In the genomic region with DNA sequence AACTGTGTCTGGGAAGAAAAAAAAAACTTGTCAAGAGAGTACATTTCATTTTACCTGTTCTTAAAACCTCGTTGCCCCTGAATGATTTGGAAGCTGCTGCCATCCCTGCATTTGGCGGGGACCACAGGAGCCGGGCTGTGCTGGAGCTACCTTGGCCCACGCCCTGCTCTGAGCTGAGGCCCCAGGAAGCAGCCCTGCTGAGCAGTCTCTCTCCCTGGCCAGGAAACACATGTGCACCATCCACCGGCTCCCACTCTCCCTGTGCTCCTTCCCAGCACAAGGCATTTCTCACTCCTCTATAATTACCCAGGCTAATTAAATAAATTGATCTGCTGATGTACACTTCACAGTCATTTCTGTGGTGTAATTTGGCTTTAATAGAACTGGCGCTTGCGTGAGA, we compare ENCODE assay signal across 19 cellular contexts.
DNase-seq lines count a peak whose midpoint lies in the region; ATAC-seq and TF ChIP-seq lines count a peak whose summit lies in the region.
"Had no signal": no experiment of that assay in that cellular context is flagged by ENCODE, and none has a peak within 500 bp of the region (broad histone marks: within the 10 kb centered on the region; RNA-seq: fewer than 3 reads in every experiment).

No MANE protein-coding gene starts in this region.

- no peaks in the 10 kb centered on the region for H3K4me1 ChIP-seq in A673 (ENCODE audit: insufficient read depth, low read length, poor library complexity, severe bottlenecking)
- no peaks in the 10 kb centered on the region for H3K4me1 ChIP-seq in endodermal cell (ENCODE audit: control insufficient read depth, insufficient read depth, low read length)
- H3K4me1 ChIP-seq: BLaER1 had no signal

- DNase-seq in A673 (ENCODE audit: low spot score), result peak; percentile 6
- DNase-seq in H7, result peak; percentile 47
- peak; percentile 61 for DNase-seq in NCI-H82 treated with DMSO at 0.1 percent for 48 hours (lab: John Stamatoyannopoulos, UW; ENCODE audit: unreplicated experiment)
- DNase-seq in endodermal cell, result peak; percentile 71
- no peak for DNase-seq in lower leg skin (ENCODE audit: low spot score in 2 of 2)
- DNase-seq in activated CD4-positive, alpha-beta memory T cell treated with anti-CD3 and anti-CD28 coated beads for 36 hours, result no peak
- DNase-seq: CD4-positive, alpha-beta memory T cell; DMS153; EL; KBM-7; NCI-H1105; NCI-H1930; NCI-H526; PC-3; RPMI8226 had no signal

- no peak overlapping the region for H3K9ac ChIP-seq in endodermal cell (ENCODE audit: extremely low read depth, low read length, poor library complexity, severe bottlenecking)
- H3K9ac ChIP-seq: BLaER1 had no signal

- no peak for TF ChIP-seq POLR2A in lower leg skin (IDR thresholded peaks at IDR 0.05)

- H3K27ac ChIP-seq in A673 (ENCODE audit: low read depth, low read length, poor library complexity, severe bottlenecking), result no peak overlapping the region
- H3K27ac ChIP-seq in endodermal cell (ENCODE audit: low read depth, low read length), result no peak overlapping the region
- H3K27ac ChIP-seq: BLaER1 had no signal

- no peak overlapping the region for H3K4me3 Mint-ChIP-seq in endodermal cell
- H3K4me3 Mint-ChIP-seq in activated CD4-positive, alpha-beta memory T cell treated with anti-CD3 and anti-CD28 coated beads for 36 hours, result no peak overlapping the region
- H3K4me3 Mint-ChIP-seq: CD4-positive, alpha-beta memory T cell; T-helper 1 cell treated with Interleukin-12 subunit alpha and Interleukin-12 subunit beta and Interleukin-4 antibody, amounts not matched to agents 30 μg/mL and 1 μg/mL, for 36 hours had no signal

- H3K27me3 ChIP-seq in A673 (replicated peaks; ENCODE audit: insufficient read depth, low read depth, low read length, poor library complexity) (peaks cover 16% of the 10 kb centered on the region), H7 (ENCODE audit: control insufficient read depth, insufficient read depth, low read length) (no peaks in the 10 kb centered on the region), endodermal cell (ENCODE audit: control insufficient read depth, insufficient read depth, low read length, poor library complexity, severe bottlenecking) (no peaks in the 10 kb centered on the region)
- H3K27me3 ChIP-seq: BLaER1 had no signal

- ATAC-seq in GM21786 (IDR thresholded peaks at IDR 0.05; ENCODE audit: unreplicated experiment) (no peak), HG02571 (IDR thresholded peaks at IDR 0.05; ENCODE audit: unreplicated experiment) (no peak)
- ATAC-seq: PC-3 had no signal

- no peaks in the 10 kb centered on the region for H3K9me3 Mint-ChIP-seq in endodermal cell
- H3K9me3 Mint-ChIP-seq in activated CD4-positive, alpha-beta memory T cell treated with anti-CD3 and anti-CD28 coated beads for 36 hours, result no peaks in the 10 kb centered on the region

- TF ChIP-seq CTCF in A673 (conservative IDR thresholded peaks at IDR 0.05; ENCODE audit: low read depth, low read length), result no peak
- TF ChIP-seq CTCF in endodermal cell (conservative IDR thresholded peaks at IDR 0.05), result no peak
- no peak for TF ChIP-seq CTCF in lower leg skin (IDR thresholded peaks at IDR 0.05)

- BruUV-seq in A673 (replicated peaks; lab: Mats Ljungman, UMichigan), result no TSS peak

- H3K27me3 Mint-ChIP-seq in endodermal cell (ENCODE audit: insufficient read depth), result no peaks in the 10 kb centered on the region
- H3K27me3 Mint-ChIP-seq in activated CD4-positive, alpha-beta memory T cell treated with anti-CD3 and anti-CD28 coated beads for 36 hours, result peaks cover 2% of the 10 kb centered on the region

- POLR2A ChIA-PET in A673 (lab: Charles Lee; ENCODE audit: low non-redundant PET), result no interaction called here
- POLR2A ChIA-PET in activated CD4-positive, alpha-beta memory T cell treated with anti-CD3 and anti-CD28 coated beads for 36 hours (lab: Charles Lee), result no interaction called here

- no peak overlapping the region for H3K27ac Mint-ChIP-seq in endodermal cell
- H3K27ac Mint-ChIP-seq in activated CD4-positive, alpha-beta memory T cell treated with anti-CD3 and anti-CD28 coated beads for 36 hours, result no peak overlapping the region
- H3K27ac Mint-ChIP-seq: CD4-positive, alpha-beta memory T cell; T-helper 1 cell treated with Interleukin-12 subunit alpha and Interleukin-12 subunit beta and Interleukin-4 antibody, amounts not matched to agents 30 μg/mL and 1 μg/mL, for 36 hours had no signal

- no peaks in the 10 kb centered on the region for H3K36me3 Mint-ChIP-seq in endodermal cell (ENCODE audit: low read depth)
- no peaks in the 10 kb centered on the region for H3K36me3 Mint-ChIP-seq in activated CD4-positive, alpha-beta memory T cell treated with anti-CD3 and anti-CD28 coated beads for 36 hours
- H3K36me3 Mint-ChIP-seq: CD4-positive, alpha-beta memory T cell had no signal

- intact Hi-C loops in A673 (cut with micrococcal nuclease; ENCODE audit: unreplicated experiment), result no loop called here
- intact Hi-C loops in lower leg skin (cut with DNase I; ENCODE audit: low total_unique reads), result no loop called here
- intact Hi-C loops in activated CD4-positive, alpha-beta memory T cell treated with anti-CD3 and anti-CD28 coated beads for 36 hours (cut with micrococcal nuclease), result no loop called here

- H3K9me3 ChIP-seq in A673 (ENCODE audit: low read depth, low read length, poor library complexity, severe bottlenecking), result no peaks in the 10 kb centered on the region
- H3K9me3 ChIP-seq in endodermal cell (ENCODE audit: control insufficient read depth, low read length), result no peaks in the 10 kb centered on the region
- H3K9me3 ChIP-seq: BLaER1 had no signal

- H3K4me3 ChIP-seq in A673 (ENCODE audit: low read depth, low read length, poor library complexity, severe bottlenecking), result no peak overlapping the region
- no peak overlapping the region for H3K4me3 ChIP-seq in H7 (ENCODE audit: insufficient read depth, low read depth, low read length)
- H3K4me3 ChIP-seq in endodermal cell (ENCODE audit: low read length), result no peak overlapping the region
- no peak overlapping the region for H3K4me3 ChIP-seq in lower leg skin (ENCODE audit: low read depth, poor library complexity, severe bottlenecking)
- H3K4me3 ChIP-seq: BLaER1 had no signal

- H3K4me1 Mint-ChIP-seq in endodermal cell, result peaks cover 9% of the 10 kb centered on the region
- no peaks in the 10 kb centered on the region for H3K4me1 Mint-ChIP-seq in activated CD4-positive, alpha-beta memory T cell treated with anti-CD3 and anti-CD28 coated beads for 36 hours (ENCODE audit: low read depth)
- H3K4me1 Mint-ChIP-seq: CD4-positive, alpha-beta memory T cell had no signal

- no peaks in the 10 kb centered on the region for H3K36me3 ChIP-seq in A673 (ENCODE audit: insufficient read depth, low read length, poor library complexity, severe bottlenecking)
- H3K36me3 ChIP-seq in H7 (replicated peaks; ENCODE audit: control insufficient read depth, insufficient read depth, low read length), result no peaks in the 10 kb centered on the region
- H3K36me3 ChIP-seq in endodermal cell (ENCODE audit: control insufficient read depth, insufficient read depth, low read length), result no peaks in the 10 kb centered on the region
- H3K36me3 ChIP-seq: BLaER1 had no signal

- CTCF ChIA-PET in A673 (lab: Charles Lee), result no interaction called here
- CTCF ChIA-PET in activated CD4-positive, alpha-beta memory T cell treated with anti-CD3 and anti-CD28 coated beads for 36 hours (lab: Charles Lee), result interaction anchor here (0.6 kb wide), 1 partner anchor 142 kb away, joined by 3 read pairs; no protein-coding TSS in a partner anchor

- 80 to 93% methylated on average over 3 to 7 of the region's 7 CpGs for WGBS in endodermal cell (ENCODE audit: insufficient coverage in 1 of 2, insufficient read length in 1 of 2), 2 experiments
- WGBS in lower leg skin, 2 donors, result 51 to 53% methylated on average over 7 of the region's 7 CpGs

Comparison
In these comparisons a context has a peak if more than half of its experiments do, and no peak if none do; other contexts are left out.
1. DNase-seq: peak in A673 (single experiment), H7 (single experiment), NCI-H82 treated with DMSO at 0.1 percent for 48 hours (single experiment) and endodermal cell (single experiment); none in lower leg skin (0 of 2) and activated CD4-positive, alpha-beta memory T cell treated with anti-CD3 and anti-CD28 coated beads for 36 hours (single experiment).